Comparison of ENCODE assay signal across 21 cellular contexts in genomic region chr3:159170436-159171003, GRCh38.
DNase-seq lines count a peak whose midpoint lies in the region; ATAC-seq and TF ChIP-seq lines count a peak whose summit lies in the region.
"Had no signal": no experiment of that assay in that cellular context is flagged by ENCODE, and none has a peak within 500 bp of the region (broad histone marks: within the 10 kb centered on the region; RNA-seq: fewer than 3 reads in every experiment).

No MANE protein-coding gene starts in this region.

- H3K36me3 Mint-ChIP-seq in endothelial cell (ENCODE audit: low read depth, unreplicated experiment), result no peaks in the 10 kb centered on the region
- H3K36me3 Mint-ChIP-seq: activated naive CD4-positive, alpha-beta T cell treated with anti-CD3 and anti-CD28 coated beads, Interleukin-2, amount 50 U/mL, for 72 hours; immature natural killer cell; memory B cell had no signal

- no peaks in the 10 kb centered on the region for H3K79me2 ChIP-seq in ACC112 (ENCODE audit: control insufficient read depth, insufficient read depth, low read length, unreplicated experiment)
- no peaks in the 10 kb centered on the region for H3K79me2 ChIP-seq in HCT116 (ENCODE audit: insufficient read depth, low read length)

- H3K27me3 Mint-ChIP-seq in endothelial cell (ENCODE audit: unreplicated experiment), result no peaks in the 10 kb centered on the region
- H3K27me3 Mint-ChIP-seq: activated CD4-positive, alpha-beta T cell treated with anti-CD3 and anti-CD28 coated beads, Interleukin-2, amount 10 ng/mL, durations not matched to agents 7 days and 5 days had no signal

- H2AFZ ChIP-seq in ACC112 (ENCODE audit: low read length, unreplicated experiment) (peak overlapping the region; percentile 97), HCT116 (ENCODE audit: low read depth, low read length, poor library complexity, severe bottlenecking) (peak overlapping the region; percentile 92)

- CTCF ChIA-PET in HCT116 (lab: Charles Lee), result interaction anchor here (1.0 kb wide), 1 partner anchor 12 kb away, joined by 3 read pairs; no protein-coding TSS in a partner anchor

- H3K4me2 ChIP-seq in HCT116 (ENCODE audit: low read length), result peak overlapping the region; percentile 60

- POLR2A ChIA-PET in HCT116 (lab: Charles Lee), result interaction anchor here (0.9 to 1.4 kb wide), 2 partner anchors 16 to 19 kb away, joined by 4 read pairs; no protein-coding TSS in a partner anchor

- H3K27ac ChIP-seq in ACC112 (ENCODE audit: low read depth, low read length) (peak overlapping the region; percentile 80), HCT116 (ENCODE audit: low read depth, low read length) (no peak overlapping the region), ascending aorta (no peak overlapping the region)
- H3K27ac ChIP-seq: neutrophil had no signal

- H3K27me3 ChIP-seq in ACC112 (ENCODE audit: insufficient read depth, low read length), result no peaks in the 10 kb centered on the region
- H3K27me3 ChIP-seq in HCT116 (ENCODE audit: insufficient read depth, low read length), result no peaks in the 10 kb centered on the region
- no peaks in the 10 kb centered on the region for H3K27me3 ChIP-seq in ascending aorta
- H3K27me3 ChIP-seq: neutrophil had no signal

- H3K27ac Mint-ChIP-seq in endothelial cell (ENCODE audit: unreplicated experiment), result no peak overlapping the region
- H3K27ac Mint-ChIP-seq: activated CD4-positive, alpha-beta T cell treated with anti-CD3 and anti-CD28 coated beads, Interleukin-2, amount 10 ng/mL, durations not matched to agents 7 days and 5 days; activated naive CD4-positive, alpha-beta T cell treated with anti-CD3 and anti-CD28 coated beads, Interleukin-2, amount 50 U/mL, for 72 hours; endodermal cell; immature natural killer cell; memory B cell had no signal

- no peak for TF ChIP-seq CTCF in HCT116 (IDR thresholded peaks at IDR 0.05 in 2 of 3, conservative IDR thresholded peaks at IDR 0.05 in 1 of 3; ENCODE audit: borderline replicate concordance in 1 of 3, insufficient read depth in 1 of 3, low read depth in 2 of 3, low read length in 2 of 3)
- no peak for TF ChIP-seq CTCF in endothelial cell (IDR thresholded peaks at IDR 0.05; ENCODE audit: unreplicated experiment)
- TF ChIP-seq CTCF in ascending aorta (IDR thresholded peaks at IDR 0.05), result no peak

- H3K9me3 Mint-ChIP-seq in endothelial cell (ENCODE audit: unreplicated experiment), result no peaks in the 10 kb centered on the region
- H3K9me3 Mint-ChIP-seq: activated CD4-positive, alpha-beta T cell treated with anti-CD3 and anti-CD28 coated beads, Interleukin-2, amount 10 ng/mL, durations not matched to agents 7 days and 5 days; activated naive CD4-positive, alpha-beta T cell treated with anti-CD3 and anti-CD28 coated beads, Interleukin-2, amount 50 U/mL, for 72 hours; endodermal cell; memory B cell had no signal

- ATAC-seq in HCT116 (no peak), left lobe of liver (no peak)
- ATAC-seq: activated naive CD4-positive, alpha-beta T cell treated with anti-CD3 and anti-CD28 coated beads, Interleukin-2, amount 50 U/mL, for 72 hours; sciatic nerve had no signal

- no peak for TF ChIP-seq RAD21 in HCT116 (IDR thresholded peaks at IDR 0.05; ENCODE audit: low read depth)

- H3K9me3 ChIP-seq in HCT116 (ENCODE audit: control insufficient read depth in 1 of 2, insufficient read depth in 1 of 2, low read depth in 1 of 2, low read length in 2 of 2), result no peaks in the 10 kb centered on the region
- H3K9me3 ChIP-seq in ascending aorta, result no peaks in the 10 kb centered on the region
- H3K9me3 ChIP-seq: neutrophil had no signal

- BruUV-seq in HCT116 (replicated peaks; lab: Mats Ljungman, UMichigan), result no TSS peak

- H4K20me1 ChIP-seq in HCT116 (ENCODE audit: insufficient read depth), result no peaks in the 10 kb centered on the region

- H3K4me3 ChIP-seq in ACC112 (ENCODE audit: low read depth, low read length), result peak overlapping the region; percentile 43; the same call in 1 of the 2 replicates
- no peak overlapping the region for H3K4me3 ChIP-seq in HCT116 (replicated peaks in 1 of 2; ENCODE audit: low read depth in 1 of 2, low read length in 2 of 2)
- H3K4me3 ChIP-seq in ascending aorta, result no peak overlapping the region

- H3K9ac ChIP-seq in HCT116 (ENCODE audit: low read length), result no peak overlapping the region

- H3K4me3 Mint-ChIP-seq in endothelial cell (ENCODE audit: unreplicated experiment), result no peak overlapping the region
- H3K4me3 Mint-ChIP-seq: activated CD4-positive, alpha-beta T cell treated with anti-CD3 and anti-CD28 coated beads, Interleukin-2, amount 10 ng/mL, durations not matched to agents 7 days and 5 days; endodermal cell; immature natural killer cell; memory B cell had no signal

- no peak for TF ChIP-seq POLR2A in HCT116 (IDR thresholded peaks at IDR 0.05; ENCODE audit: borderline replicate concordance, extremely low read depth, insufficient read depth, insufficient read length)

- DNase-seq in HCT116 (ENCODE audit: low read depth, low spot score) (no peak), astrocyte of the hippocampus (ENCODE audit: low read depth, low spot score) (peak; percentile 43), kidney tubule cell (ENCODE audit: low spot score) (peak; percentile 13), endothelial cell (ENCODE audit: low spot score) (no peak), left lobe of liver (ENCODE audit: low spot score) (no peak), ascending aorta (ENCODE audit: low spot score in 2 of 2) (no peak)
- DNase-seq in activated CD8-positive, alpha-beta memory T cell treated with anti-CD3 and anti-CD28 coated beads, Interleukin-2, amount 50 U/mL, for 48 hours, result no peak
- DNase-seq: activated CD4-positive, alpha-beta T cell treated with anti-CD3 and anti-CD28 coated beads, Interleukin-2, amount 10 ng/mL, durations not matched to agents 7 days and 5 days; activated T-cell treated with anti-CD3 and anti-CD28 coated beads, Interleukin-2, amount 50 U/mL, for 1 hour; central memory CD4-positive, alpha-beta T cell; COR-L47; endodermal cell; glutamatergic neuron; immature natural killer cell; NCI-H146; stimulated activated CD4-positive, alpha-beta T cell treated with anti-CD3 and anti-CD28 coated beads, Interleukin-4, amount 100 ng/mL, for 4 hours had no signal

- H3K36me3 ChIP-seq in ACC112 (ENCODE audit: insufficient read depth, low read length), result no peaks in the 10 kb centered on the region
- H3K36me3 ChIP-seq in HCT116 (ENCODE audit: control insufficient read depth in 1 of 2, insufficient read depth in 2 of 2, low read length in 2 of 2), result no peaks in the 10 kb centered on the region
- no peaks in the 10 kb centered on the region for H3K36me3 ChIP-seq in ascending aorta
- H3K36me3 ChIP-seq: neutrophil had no signal

- peaks cover 12% of the 10 kb centered on the region for H3K4me1 Mint-ChIP-seq in endothelial cell (ENCODE audit: unreplicated experiment)
- H3K4me1 Mint-ChIP-seq: activated CD4-positive, alpha-beta T cell treated with anti-CD3 and anti-CD28 coated beads, Interleukin-2, amount 10 ng/mL, durations not matched to agents 7 days and 5 days; endodermal cell; immature natural killer cell; memory B cell had no signal

- intact Hi-C loops in HCT116 (cut with micrococcal nuclease), result no loop called here
- intact Hi-C loops in ascending aorta (cut with DNase I), result no loop called here

- RAD21 ChIA-PET in HCT116 (lab: Charles Lee; ENCODE audit: low non-redundant PET in 1 of 2, low total read pairs in 2 of 2, uncharacterized antibody in 2 of 2, unreplicated experiment in 2 of 2), result no interaction called here

- peaks cover 28% of the 10 kb centered on the region for H3K4me1 ChIP-seq in ACC112 (ENCODE audit: control insufficient read depth, insufficient read depth, low read length, unreplicated experiment)
- peaks cover 8 to 39% of the 10 kb centered on the region in 2 experiments for H3K4me1 ChIP-seq in HCT116 (ENCODE audit: control insufficient read depth in 1 of 2, insufficient read depth in 2 of 2, low read length in 2 of 2)
- H3K4me1 ChIP-seq in ascending aorta, result no peaks in the 10 kb centered on the region

- no peaks in the 10 kb centered on the region for H3K9me2 ChIP-seq in HCT116 (ENCODE audit: insufficient read depth)

TF ChIP-seq in HCT116, 20 proteins besides CTCF, POLR2A, EP300 and RAD21:
- no peak for TF ChIP-seq EGR1 (IDR thresholded peaks at IDR 0.05; ENCODE audit: low read depth)
- TF ChIP-seq POLR2AphosphoS5 (IDR thresholded peaks at IDR 0.05; ENCODE audit: low read depth, low read length), result no peak
- no peak for TF ChIP-seq ELF1 (IDR thresholded peaks at IDR 0.05; ENCODE audit: borderline replicate concordance, low read depth)
- TF ChIP-seq YY1 (IDR thresholded peaks at IDR 0.05; ENCODE audit: extremely low read depth, insufficient replicate concordance, low read depth, low read length), result no peak
- no peak for TF ChIP-seq CBX3 (IDR thresholded peaks at IDR 0.05; ENCODE audit: low read depth)
- TF ChIP-seq SP1 (IDR thresholded peaks at IDR 0.05; ENCODE audit: low read depth), result no peak

Comparison
In these comparisons a context has a peak if more than half of its experiments do, and no peak if none do; other contexts are left out.
1. DNase-seq: peak in astrocyte of the hippocampus (single experiment) and kidney tubule cell (single experiment); none in HCT116 (single experiment), endothelial cell (single experiment), left lobe of liver (single experiment), activated CD8-positive, alpha-beta memory T cell treated with anti-CD3 and anti-CD28 coated beads, Interleukin-2, amount 50 U/mL, for 48 hours (single experiment) and ascending aorta (0 of 2).